1 cellular context compared by ENCODE assay signal in genomic region chr5:65105301-65105700, GRCh38.
TF ChIP-seq lines count a peak whose summit lies in the region.

No MANE protein-coding gene starts in this region.

TF ChIP-seq in GM23338, 12 proteins besides CTCF, POLR2A, EP300 and RAD21 (continued from another document):
- TF ChIP-seq CREB1 (CRISPR knock-in tag; IDR thresholded peaks at IDR 0.05; ENCODE audit: low read depth) (no peak), POLR2AphosphoS5 (IDR thresholded peaks at IDR 0.05; ENCODE audit: low read depth) (no peak), EZH2 (IDR thresholded peaks at IDR 0.05; ENCODE audit: low read depth, unreplicated experiment) (no peak), ZNF114 (CRISPR knock-in tag; IDR thresholded peaks at IDR 0.05) (no peak), EZH2phosphoT487 (IDR thresholded peaks at IDR 0.05; ENCODE audit: unreplicated experiment) (no peak), ZNF331 (CRISPR knock-in tag; IDR thresholded peaks at IDR 0.05; ENCODE audit: low read depth) (no peak)
- TF ChIP-seq, protein P1, sequence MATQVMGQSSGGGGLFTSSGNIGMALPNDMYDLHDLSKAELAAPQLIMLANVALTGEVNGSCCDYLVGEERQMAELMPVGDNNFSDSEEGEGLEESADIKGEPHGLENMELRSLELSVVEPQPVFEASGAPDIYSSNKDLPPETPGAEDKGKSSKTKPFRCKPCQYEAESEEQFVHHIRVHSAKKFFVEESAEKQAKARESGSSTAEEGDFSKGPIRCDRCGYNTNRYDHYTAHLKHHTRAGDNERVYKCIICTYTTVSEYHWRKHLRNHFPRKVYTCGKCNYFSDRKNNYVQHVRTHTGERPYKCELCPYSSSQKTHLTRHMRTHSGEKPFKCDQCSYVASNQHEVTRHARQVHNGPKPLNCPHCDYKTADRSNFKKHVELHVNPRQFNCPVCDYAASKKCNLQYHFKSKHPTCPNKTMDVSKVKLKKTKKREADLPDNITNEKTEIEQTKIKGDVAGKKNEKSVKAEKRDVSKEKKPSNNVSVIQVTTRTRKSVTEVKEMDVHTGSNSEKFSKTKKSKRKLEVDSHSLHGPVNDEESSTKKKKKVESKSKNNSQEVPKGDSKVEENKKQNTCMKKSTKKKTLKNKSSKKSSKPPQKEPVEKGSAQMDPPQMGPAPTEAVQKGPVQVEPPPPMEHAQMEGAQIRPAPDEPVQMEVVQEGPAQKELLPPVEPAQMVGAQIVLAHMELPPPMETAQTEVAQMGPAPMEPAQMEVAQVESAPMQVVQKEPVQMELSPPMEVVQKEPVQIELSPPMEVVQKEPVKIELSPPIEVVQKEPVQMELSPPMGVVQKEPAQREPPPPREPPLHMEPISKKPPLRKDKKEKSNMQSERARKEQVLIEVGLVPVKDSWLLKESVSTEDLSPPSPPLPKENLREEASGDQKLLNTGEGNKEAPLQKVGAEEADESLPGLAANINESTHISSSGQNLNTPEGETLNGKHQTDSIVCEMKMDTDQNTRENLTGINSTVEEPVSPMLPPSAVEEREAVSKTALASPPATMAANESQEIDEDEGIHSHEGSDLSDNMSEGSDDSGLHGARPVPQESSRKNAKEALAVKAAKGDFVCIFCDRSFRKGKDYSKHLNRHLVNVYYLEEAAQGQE (IDR thresholded peaks at IDR 0.05; ENCODE audit: unreplicated experiment): no peak
- TF ChIP-seq, protein P2, sequence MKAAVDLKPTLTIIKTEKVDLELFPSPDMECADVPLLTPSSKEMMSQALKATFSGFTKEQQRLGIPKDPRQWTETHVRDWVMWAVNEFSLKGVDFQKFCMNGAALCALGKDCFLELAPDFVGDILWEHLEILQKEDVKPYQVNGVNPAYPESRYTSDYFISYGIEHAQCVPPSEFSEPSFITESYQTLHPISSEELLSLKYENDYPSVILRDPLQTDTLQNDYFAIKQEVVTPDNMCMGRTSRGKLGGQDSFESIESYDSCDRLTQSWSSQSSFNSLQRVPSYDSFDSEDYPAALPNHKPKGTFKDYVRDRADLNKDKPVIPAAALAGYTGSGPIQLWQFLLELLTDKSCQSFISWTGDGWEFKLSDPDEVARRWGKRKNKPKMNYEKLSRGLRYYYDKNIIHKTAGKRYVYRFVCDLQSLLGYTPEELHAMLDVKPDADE (IDR thresholded peaks at IDR 0.05): no peak
- TF ChIP-seq, protein P3, sequence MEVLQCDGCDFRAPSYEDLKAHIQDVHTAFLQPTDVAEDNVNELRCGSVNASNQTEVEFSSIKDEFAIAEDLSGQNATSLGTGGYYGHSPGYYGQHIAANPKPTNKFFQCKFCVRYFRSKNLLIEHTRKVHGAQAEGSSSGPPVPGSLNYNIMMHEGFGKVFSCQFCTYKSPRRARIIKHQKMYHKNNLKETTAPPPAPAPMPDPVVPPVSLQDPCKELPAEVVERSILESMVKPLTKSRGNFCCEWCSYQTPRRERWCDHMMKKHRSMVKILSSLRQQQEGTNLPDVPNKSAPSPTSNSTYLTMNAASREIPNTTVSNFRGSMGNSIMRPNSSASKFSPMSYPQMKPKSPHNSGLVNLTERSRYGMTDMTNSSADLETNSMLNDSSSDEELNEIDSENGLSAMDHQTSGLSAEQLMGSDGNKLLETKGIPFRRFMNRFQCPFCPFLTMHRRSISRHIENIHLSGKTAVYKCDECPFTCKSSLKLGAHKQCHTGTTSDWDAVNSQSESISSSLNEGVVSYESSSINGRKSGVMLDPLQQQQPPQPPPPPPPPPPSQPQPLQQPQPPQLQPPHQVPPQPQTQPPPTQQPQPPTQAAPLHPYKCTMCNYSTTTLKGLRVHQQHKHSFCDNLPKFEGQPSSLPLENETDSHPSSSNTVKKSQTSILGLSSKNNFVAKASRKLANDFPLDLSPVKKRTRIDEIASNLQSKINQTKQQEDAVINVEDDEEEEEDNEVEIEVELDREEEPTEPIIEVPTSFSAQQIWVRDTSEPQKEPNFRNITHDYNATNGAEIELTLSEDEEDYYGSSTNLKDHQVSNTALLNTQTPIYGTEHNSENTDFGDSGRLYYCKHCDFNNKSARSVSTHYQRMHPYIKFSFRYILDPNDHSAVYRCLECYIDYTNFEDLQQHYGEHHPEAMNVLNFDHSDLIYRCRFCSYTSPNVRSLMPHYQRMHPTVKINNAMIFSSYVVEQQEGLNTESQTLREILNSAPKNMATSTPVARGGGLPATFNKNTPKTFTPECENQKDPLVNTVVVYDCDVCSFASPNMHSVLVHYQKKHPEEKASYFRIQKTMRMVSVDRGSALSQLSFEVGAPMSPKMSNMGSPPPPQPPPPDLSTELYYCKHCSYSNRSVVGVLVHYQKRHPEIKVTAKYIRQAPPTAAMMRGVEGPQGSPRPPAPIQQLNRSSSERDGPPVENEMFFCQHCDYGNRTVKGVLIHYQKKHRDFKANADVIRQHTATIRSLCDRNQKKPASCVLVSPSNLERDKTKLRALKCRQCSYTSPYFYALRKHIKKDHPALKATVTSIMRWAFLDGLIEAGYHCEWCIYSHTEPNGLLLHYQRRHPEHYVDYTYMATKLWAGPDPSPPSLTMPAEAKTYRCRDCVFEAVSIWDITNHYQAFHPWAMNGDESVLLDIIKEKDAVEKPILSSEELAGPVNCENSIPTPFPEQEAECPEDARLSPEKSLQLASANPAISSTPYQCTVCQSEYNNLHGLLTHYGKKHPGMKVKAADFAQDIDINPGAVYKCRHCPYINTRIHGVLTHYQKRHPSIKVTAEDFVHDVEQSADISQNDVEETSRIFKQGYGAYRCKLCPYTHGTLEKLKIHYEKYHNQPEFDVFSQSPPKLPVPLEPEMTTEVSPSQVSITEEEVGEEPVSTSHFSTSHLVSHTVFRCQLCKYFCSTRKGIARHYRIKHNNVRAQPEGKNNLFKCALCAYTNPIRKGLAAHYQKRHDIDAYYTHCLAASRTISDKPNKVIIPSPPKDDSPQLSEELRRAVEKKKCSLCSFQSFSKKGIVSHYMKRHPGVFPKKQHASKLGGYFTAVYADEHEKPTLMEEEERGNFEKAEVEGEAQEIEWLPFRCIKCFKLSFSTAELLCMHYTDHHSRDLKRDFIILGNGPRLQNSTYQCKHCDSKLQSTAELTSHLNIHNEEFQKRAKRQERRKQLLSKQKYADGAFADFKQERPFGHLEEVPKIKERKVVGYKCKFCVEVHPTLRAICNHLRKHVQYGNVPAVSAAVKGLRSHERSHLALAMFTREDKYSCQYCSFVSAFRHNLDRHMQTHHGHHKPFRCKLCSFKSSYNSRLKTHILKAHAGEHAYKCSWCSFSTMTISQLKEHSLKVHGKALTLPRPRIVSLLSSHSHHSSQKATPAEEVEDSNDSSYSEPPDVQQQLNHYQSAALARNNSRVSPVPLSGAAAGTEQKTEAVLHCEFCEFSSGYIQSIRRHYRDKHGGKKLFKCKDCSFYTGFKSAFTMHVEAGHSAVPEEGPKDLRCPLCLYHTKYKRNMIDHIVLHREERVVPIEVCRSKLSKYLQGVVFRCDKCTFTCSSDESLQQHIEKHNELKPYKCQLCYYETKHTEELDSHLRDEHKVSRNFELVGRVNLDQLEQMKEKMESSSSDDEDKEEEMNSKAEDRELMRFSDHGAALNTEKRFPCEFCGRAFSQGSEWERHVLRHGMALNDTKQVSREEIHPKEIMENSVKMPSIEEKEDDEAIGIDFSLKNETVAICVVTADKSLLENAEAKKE (CRISPR knock-in tag; IDR thresholded peaks at IDR 0.05): no peak
TF ChIP-seq in GM23338: peak in this region for 0.
